Comparison of ENCODE assay signal across 8 cellular contexts in the genomic region with DNA sequence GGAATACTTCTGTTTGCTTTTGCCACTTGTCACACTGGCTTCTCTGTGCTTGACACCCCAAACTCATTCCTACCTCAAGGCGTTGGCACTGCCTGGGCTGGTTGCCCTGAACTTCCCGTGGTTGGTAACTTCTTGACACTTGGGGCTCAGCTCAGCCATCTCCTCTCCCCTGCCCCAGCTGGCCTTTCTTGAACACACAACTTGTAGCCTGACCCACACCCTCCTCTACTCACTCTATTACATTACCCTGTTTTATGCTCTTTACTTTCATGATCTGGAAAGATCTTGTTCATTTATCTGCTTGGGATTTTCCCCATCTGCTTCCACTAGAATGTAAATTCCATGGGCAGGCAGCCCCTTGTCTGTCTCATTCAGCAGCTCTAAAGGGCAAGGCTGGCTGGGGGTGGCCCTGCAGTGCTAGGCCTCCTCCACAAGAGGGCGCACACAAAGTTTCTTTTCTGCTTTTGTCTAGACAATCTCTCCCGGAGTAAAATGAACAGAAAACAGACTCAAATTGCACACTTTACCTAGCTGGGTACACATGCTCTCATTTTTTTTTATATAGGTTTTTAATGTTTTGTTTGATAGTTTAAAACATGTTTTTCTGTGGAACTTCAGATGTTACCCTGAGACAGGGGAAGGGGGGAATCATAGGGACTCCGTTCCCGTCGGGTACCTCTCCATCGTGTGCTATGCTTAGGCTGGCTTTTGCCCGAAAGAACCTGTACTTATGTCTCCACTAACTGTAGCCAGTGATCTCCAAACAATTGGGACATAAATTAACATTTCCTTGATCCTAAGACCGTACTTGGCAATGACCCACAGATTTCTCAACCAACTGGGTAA. TPM values are rescaled to one million over a fixed set of nuclear protein-coding genes. Genes with fewer than 3 reads are reported as not detected.
DNase-seq lines count a peak whose midpoint lies in the region; ATAC-seq and TF ChIP-seq lines count a peak whose summit lies in the region.

No MANE protein-coding gene starts in this region.

- H3K27ac ChIP-seq in prostate gland = no peak overlapping the region

- H3K36me3 ChIP-seq in prostate gland = no peaks in the 10 kb centered on the region

- H3K27me3 ChIP-seq in prostate gland (replicated peaks; ENCODE audit: insufficient read depth) = no peaks in the 10 kb centered on the region

- H3K4me1 ChIP-seq in prostate gland (replicated peaks) = no peaks in the 10 kb centered on the region

- TF ChIP-seq CTCF in prostate gland (IDR thresholded peaks at IDR 0.05) = peak; percentile 78 to 88 (median 84)

- peak; percentile 66 for ATAC-seq in GM18873 (IDR thresholded peaks at IDR 0.05; ENCODE audit: low FRiP score, unreplicated experiment)

- no peaks in the 10 kb centered on the region for H3K9me3 ChIP-seq in prostate gland

- no peak for TF ChIP-seq POLR2A in prostate gland (IDR thresholded peaks at IDR 0.05)

- peak; percentile 61 for DNase-seq in Ammon's horn (ENCODE audit: low spot score)
- DNase-seq in HuH-7 (ENCODE audit: low spot score) = peak; percentile 45
- peak; percentile 42 for DNase-seq in RPMI7951 (ENCODE audit: low read depth)
- peak; percentile 39 for DNase-seq in activated gamma-delta T cell treated with anti-CD3 and anti-CD28 coated beads, Interleukin-2, amount 50 U/mL, for 16 hours (ENCODE audit: low read depth)
- DNase-seq in glomerular visceral epithelial cell (ENCODE audit: extremely low spot score) = peak; percentile 45
- DNase-seq in prostate gland (ENCODE audit: low spot score) = peak; percentile 39
- no peak for DNase-seq in kidney glomerular epithelial cell (lab: John Stamatoyannopoulos, UW)

- intact Hi-C loops in prostate gland (cut with DNase I) = loop anchor here (2.0 kb wide), 1 partner anchor 476 kb away; no protein-coding TSS in a partner anchor

- 39% methylated on average over 10 of the region's 10 CpGs for WGBS in prostate gland

- H3K4me3 ChIP-seq in prostate gland = no peak overlapping the region

RNA-seq across cellular contexts. Expression of gene MRGPRX2, which starts 16.4 kb away (rescaled TPM):
- total RNA-seq in RPMI7951 (2014; rRNA removed; shearing (Covaris generic)) = not detected in 2 replicates
- total RNA-seq in prostate gland = not detected

RNA-seq across cellular contexts. Expression of gene ZDHHC13, which starts 40.0 kb away (rescaled TPM):
- total RNA-seq in RPMI7951 (2014; rRNA removed; shearing (Covaris generic)) = 16.7 and 20.1 TPM in 2 replicates
- 10 to 100 TPM; 12.2 to 12.3 TPM for total RNA-seq in prostate gland
